21 cellular contexts compared by ENCODE assay signal in the genomic region with DNA sequence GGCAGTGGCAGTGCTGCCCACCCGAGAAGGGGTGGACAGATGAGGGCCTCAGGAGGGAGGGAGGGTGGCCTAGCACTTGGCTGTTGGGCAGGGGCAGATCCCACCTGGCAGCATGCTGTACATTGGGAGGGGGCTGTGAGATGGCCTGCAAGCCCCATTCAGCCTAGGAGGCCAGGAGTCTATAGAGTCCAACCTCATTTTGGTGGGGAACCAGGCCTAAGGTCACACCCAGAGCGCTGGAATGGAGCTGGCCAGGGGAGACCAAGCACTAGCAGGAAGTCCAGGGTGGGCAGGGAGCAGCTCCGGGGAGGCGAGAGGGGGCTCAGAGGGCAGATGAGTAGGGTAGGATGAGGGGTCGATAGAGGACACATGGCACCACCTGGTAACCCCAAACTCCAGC. TPM values are rescaled to one million over a fixed set of nuclear protein-coding genes. Genes with fewer than 3 reads are reported as not detected.
DNase-seq lines count a peak whose midpoint lies in the region; ATAC-seq and TF ChIP-seq lines count a peak whose summit lies in the region.
"Had no signal": no experiment of that assay in that cellular context is flagged by ENCODE, and none has a peak within 500 bp of the region (broad histone marks: within the 10 kb centered on the region; RNA-seq: fewer than 3 reads in every experiment).

No MANE protein-coding gene starts in this region.

- no peak overlapping the region for H3K4me3 Mint-ChIP-seq in CD4-positive, alpha-beta T cell
- H3K4me3 Mint-ChIP-seq in activated CD4-positive, alpha-beta memory T cell treated with anti-CD3 and anti-CD28 coated beads, Interleukin-2, amount 10 ng/mL, durations not matched to agents 7 days and 5 days, result no peak overlapping the region
- H3K4me3 Mint-ChIP-seq in naive thymus-derived CD8-positive, alpha-beta T cell, result peak overlapping the region in 1 of 10 donors; percentile 29
- H3K4me3 Mint-ChIP-seq: GM23338; natural killer cell treated with Interleukin-12 subunit alpha and Interleukin-12 subunit beta and Interleukin-15 and Interleukin-18, amount 100 ng/mL, for 72 hours had no signal

- no peaks in the 10 kb centered on the region for H3K9me3 Mint-ChIP-seq in CD4-positive, alpha-beta T cell
- no peaks in the 10 kb centered on the region for H3K9me3 Mint-ChIP-seq in activated CD4-positive, alpha-beta memory T cell treated with anti-CD3 and anti-CD28 coated beads, Interleukin-2, amount 10 ng/mL, durations not matched to agents 7 days and 5 days
- no peaks in the 10 kb centered on the region for H3K9me3 Mint-ChIP-seq in naive thymus-derived CD8-positive, alpha-beta T cell
- H3K9me3 Mint-ChIP-seq: GM23338; natural killer cell treated with Interleukin-12 subunit alpha and Interleukin-12 subunit beta and Interleukin-15 and Interleukin-18, amount 100 ng/mL, for 72 hours had no signal

- no peak for TF ChIP-seq CTCF in CD4-positive, alpha-beta T cell (IDR thresholded peaks at IDR 0.05)

- peaks cover 71% of the 10 kb centered on the region for H3K36me3 Mint-ChIP-seq in CD4-positive, alpha-beta T cell (ENCODE audit: low read depth)
- H3K36me3 Mint-ChIP-seq in activated CD4-positive, alpha-beta memory T cell treated with anti-CD3 and anti-CD28 coated beads, Interleukin-2, amount 10 ng/mL, durations not matched to agents 7 days and 5 days (ENCODE audit: low read depth), result peaks cover 80% of the 10 kb centered on the region
- peaks cover 0 to 65% (median 42%) of the 10 kb centered on the region in 3 donors for H3K36me3 Mint-ChIP-seq in naive thymus-derived CD8-positive, alpha-beta T cell

- intact Hi-C loops in CD4-positive, alpha-beta T cell (cut with DNase I, micrococcal nuclease), result no loop called here

- peak overlapping the region; percentile 91 for H3K27ac Mint-ChIP-seq in CD4-positive, alpha-beta T cell
- peak overlapping the region; percentile 67 for H3K27ac Mint-ChIP-seq in activated CD4-positive, alpha-beta memory T cell treated with anti-CD3 and anti-CD28 coated beads, Interleukin-2, amount 10 ng/mL, durations not matched to agents 7 days and 5 days
- peak overlapping the region; percentile 14 to 99 (median 80) for H3K27ac Mint-ChIP-seq in naive thymus-derived CD8-positive, alpha-beta T cell
- H3K27ac Mint-ChIP-seq: GM23338 had no signal

- CTCF ChIA-PET in CD4-positive, alpha-beta T cell (lab: Charles Lee), result interaction anchor here (5.2 kb wide), 1 partner anchor 22 kb away, joined by 20 read pairs; the partner anchor contains the start of gene TRIM14
- CTCF ChIA-PET in activated CD4-positive, alpha-beta memory T cell treated with anti-CD3 and anti-CD28 coated beads, Interleukin-2, amount 10 ng/mL, durations not matched to agents 7 days and 5 days (lab: Charles Lee), result no interaction called here

- H3K9me3 ChIP-seq in CD4-positive, alpha-beta T cell (ENCODE audit: control insufficient read depth, low read length), result no peaks in the 10 kb centered on the region
- H3K9me3 ChIP-seq: lower lobe of right lung had no signal

- peak; percentile 22 for DNase-seq in activated CD4-positive, CD25-positive, alpha-beta regulatory T cell treated with anti-CD3 and anti-CD28 coated beads, Interleukin-2, amount 50 U/mL, for 72 hours
- no peak for DNase-seq in CD4-positive, alpha-beta T cell
- no peak for DNase-seq in activated CD4-positive, alpha-beta memory T cell treated with anti-CD3 and anti-CD28 coated beads, Interleukin-2, amount 10 ng/mL, durations not matched to agents 7 days and 5 days
- no peak for DNase-seq in naive thymus-derived CD8-positive, alpha-beta T cell
- DNase-seq in germinal center (ENCODE audit: low spot score) (no peak), DMS79 (lab: John Stamatoyannopoulos, UW) (no peak)
- DNase-seq: effector CD8-positive, alpha-beta T cell; EL; hypothalamus; lower lobe of right lung; NCI-H1092; NCI-H1694 treated with DMSO at 0.1 percent for 48 hours; NCI-H446 treated with DMSO at 0.1 percent for 48 hours; stimulated activated CD4-positive, alpha-beta T cell treated with anti-CD3 and anti-CD28 coated beads, Interleukin-4, amount 100 ng/mL, for 24 hours; SW 1271; trophoblast cell had no signal

- no peaks in the 10 kb centered on the region for H3K27me3 ChIP-seq in CD4-positive, alpha-beta T cell (ENCODE audit: control insufficient read depth, insufficient read depth, low read length)

- ATAC-seq in activated CD4-positive, CD25-positive, alpha-beta regulatory T cell treated with anti-CD3 and anti-CD28 coated beads, Interleukin-2, amount 50 U/mL, for 24 hours, result no peak
- no peak for ATAC-seq in CD4-positive, alpha-beta T cell (ENCODE audit: poor library complexity)
- ATAC-seq in naive thymus-derived CD8-positive, alpha-beta T cell, result no peak
- ATAC-seq in HG02884 (IDR thresholded peaks at IDR 0.05; ENCODE audit: unreplicated experiment), result no peak
- ATAC-seq: GM23338; natural killer cell treated with Interleukin-12 subunit alpha and Interleukin-12 subunit beta and Interleukin-15 and Interleukin-18, amount 100 ng/mL, for 72 hours had no signal

- no peak overlapping the region for H3K27ac ChIP-seq in CD4-positive, alpha-beta T cell (ENCODE audit: low read depth, low read length)
- H3K27ac ChIP-seq: coronary artery, lower lobe of right lung had no signal

- no peaks in the 10 kb centered on the region for H3K27me3 Mint-ChIP-seq in CD4-positive, alpha-beta T cell
- no peaks in the 10 kb centered on the region for H3K27me3 Mint-ChIP-seq in activated CD4-positive, alpha-beta memory T cell treated with anti-CD3 and anti-CD28 coated beads, Interleukin-2, amount 10 ng/mL, durations not matched to agents 7 days and 5 days
- no peaks in the 10 kb centered on the region for H3K27me3 Mint-ChIP-seq in naive thymus-derived CD8-positive, alpha-beta T cell
- H3K27me3 Mint-ChIP-seq: natural killer cell treated with Interleukin-12 subunit alpha and Interleukin-12 subunit beta and Interleukin-15 and Interleukin-18, amount 100 ng/mL, for 72 hours had no signal

- peaks cover 71% of the 10 kb centered on the region for H3K4me1 Mint-ChIP-seq in CD4-positive, alpha-beta T cell (ENCODE audit: low read depth)
- peaks cover 62% of the 10 kb centered on the region for H3K4me1 Mint-ChIP-seq in activated CD4-positive, alpha-beta memory T cell treated with anti-CD3 and anti-CD28 coated beads, Interleukin-2, amount 10 ng/mL, durations not matched to agents 7 days and 5 days
- peaks cover 33 to 84% (median 62%) of the 10 kb centered on the region in 4 donors for H3K4me1 Mint-ChIP-seq in naive thymus-derived CD8-positive, alpha-beta T cell

- POLR2A ChIA-PET in CD4-positive, alpha-beta T cell (lab: Charles Lee), result interaction anchor here (1.2 to 6.4 kb wide), 2 partner anchors 24 to 160 kb away, joined by 4 to 138 read pairs; partner anchors contain the start of genes TBC1D2 and TRIM14
- POLR2A ChIA-PET in activated CD4-positive, alpha-beta memory T cell treated with anti-CD3 and anti-CD28 coated beads, Interleukin-2, amount 10 ng/mL, durations not matched to agents 7 days and 5 days (lab: Charles Lee), result interaction anchor here (0.8 to 2.5 kb wide), 3 partner anchors 10 to 39 kb away, joined by 3 to 19 read pairs (median 7); partner anchors contain the start of genes NANS and TRIM14
- POLR2A ChIA-PET in naive thymus-derived CD8-positive, alpha-beta T cell (lab: Charles Lee), result interaction anchor here (11.9 kb wide), 1 partner anchor 23 kb away, joined by 238 read pairs; the partner anchor contains the start of gene TRIM14

RNA-seq across cellular contexts. Expression of gene TRIM14, which starts 22.9 kb away (rescaled TPM):
- 10 to 100 TPM; 23.5 to 23.6 TPM for total RNA-seq in CD4-positive, alpha-beta T cell
- 100 to 1,000 TPM in 1 of 2 experiments, 10 to 100 TPM in 1; 99.4 to 101 TPM for total RNA-seq in activated CD4-positive, alpha-beta memory T cell treated with anti-CD3 and anti-CD28 coated beads, Interleukin-2, amount 10 ng/mL, durations not matched to agents 7 days and 5 days
- total RNA-seq in naive thymus-derived CD8-positive, alpha-beta T cell, result 10 to 100 TPM; 76.9 to 78.1 TPM
- 10 to 100 TPM; 48.7 to 84.0 (median 68.4) TPM for polyA plus RNA-seq in naive thymus-derived CD8-positive, alpha-beta T cell

RNA-seq across cellular contexts. Expression of gene NANS, which starts 39.6 kb away (rescaled TPM):
- 10 to 100 TPM; 70.5 to 74.0 TPM for total RNA-seq in CD4-positive, alpha-beta T cell
- total RNA-seq in activated CD4-positive, alpha-beta memory T cell treated with anti-CD3 and anti-CD28 coated beads, Interleukin-2, amount 10 ng/mL, durations not matched to agents 7 days and 5 days, result 10 to 100 TPM; 46.1 to 47.3 TPM
- total RNA-seq in naive thymus-derived CD8-positive, alpha-beta T cell, result 10 to 100 TPM; 15.0 to 15.7 TPM
- 10 to 100 TPM; 28.9 to 32.4 (median 30.9) TPM for polyA plus RNA-seq in naive thymus-derived CD8-positive, alpha-beta T cell
